In genomic region chr10:3776796-3777571, GRCh38 we compare ENCODE assay signal across 8 cellular contexts. TPM values are rescaled to one million over a fixed set of nuclear protein-coding genes. Genes with fewer than 3 reads are reported as not detected.
A peak's percentile ranks its signal among the peaks of the same experiment; 100 is the strongest.
DNase-seq lines count a peak whose midpoint lies in the region; ATAC-seq, FAIRE-seq and TF ChIP-seq lines count a peak whose summit lies in the region.

No MANE protein-coding gene starts in this region.

- CTCF ChIA-PET in SK-N-SH (lab: Yijun Ruan, JAX) (interaction anchor here (0.6 to 1.0 kb wide), 3 partner anchors 33 to 1016 kb away, joined by 3 read pairs; no protein-coding TSS in a partner anchor), MCF 10A (lab: Yijun Ruan, JAX) (interaction anchor here (0.6 to 1.2 kb wide), 7 partner anchors 12 to 880 kb away, joined by 3 to 4 read pairs (median 3); no protein-coding TSS in a partner anchor), HepG2 (lab: Yijun Ruan, JAX; ENCODE audit: low intra/inter-chr PET ratio, low total read pairs) (no interaction called here)

- TF ChIP-seq CTCF in SK-N-SH (IDR thresholded peaks at IDR 0.05) (no peak), MCF 10A (IDR thresholded peaks at IDR 0.05; ENCODE audit: unreplicated experiment) (no peak), HepG2 (CRISPR knock-in tag; IDR thresholded peaks at IDR 0.05) (no peak), thoracic aorta (IDR thresholded peaks at IDR 0.05) (no peak)

- POLR2A ChIA-PET in SK-N-SH (lab: Yijun Ruan, JAX), result no interaction called here
- POLR2A ChIA-PET in MCF 10A (lab: Yijun Ruan, JAX), result interaction anchor here (0.6 to 12.0 kb wide), 41 partner anchors 7 to 989 kb away, joined by 3 to 208 read pairs (median 5); partner anchors contain the start of gene KLF6
- POLR2A ChIA-PET in HepG2 (lab: Yijun Ruan, JAX), result interaction anchor here (1.5 to 3.6 kb wide), 4 partner anchors 8 to 75 kb away, joined by 4 to 11 read pairs (median 10); partner anchors contain the start of gene KLF6

- H3K4me3 Mint-ChIP-seq in MCF 10A (ENCODE audit: unreplicated experiment), result peak overlapping the region; percentile 44

- H3K36me3 ChIP-seq in SK-N-SH (replicated peaks in 1 of 2; ENCODE audit: control insufficient read depth in 1 of 2, insufficient read depth in 2 of 2, low read length in 1 of 2) (peaks cover 60 to 64% of the 10 kb centered on the region in 2 experiments), HepG2 (replicated peaks in 1 of 2; ENCODE audit: control insufficient read depth in 1 of 2, insufficient read depth in 2 of 2, low read length in 2 of 2) (peaks cover 26 to 50% of the 10 kb centered on the region in 2 experiments), thoracic aorta (peaks cover 48% of the 10 kb centered on the region)

- H3K9ac ChIP-seq in SK-N-SH, result peak overlapping the region; percentile 15; the same call in 1 of the 2 replicates
- no peak overlapping the region for H3K9ac ChIP-seq in HepG2 (ENCODE audit: insufficient read depth, low read depth, low read length)

- BruUV-seq in MCF 10A (replicated peaks; lab: Mats Ljungman, UMichigan), result TSS peak; percentile 39
- no TSS peak for BruUV-seq in HepG2 (replicated peaks; lab: Mats Ljungman, UMichigan)

- H3K9me3 Mint-ChIP-seq in MCF 10A (ENCODE audit: unreplicated experiment), result no peaks in the 10 kb centered on the region

- H3K9me3 ChIP-seq in SK-N-SH (no peaks in the 10 kb centered on the region), HepG2 (ENCODE audit: low read length) (no peaks in the 10 kb centered on the region), thoracic aorta (no peaks in the 10 kb centered on the region)

- no peaks in the 10 kb centered on the region for H3K27me3 ChIP-seq in SK-N-SH (ENCODE audit: insufficient read depth)
- H3K27me3 ChIP-seq in HepG2 (ENCODE audit: control insufficient read depth in 1 of 2, insufficient read depth in 2 of 2, low read length in 2 of 2), result no peaks in the 10 kb centered on the region; a peak in 1 of 5 replicates
- H3K27me3 ChIP-seq in thoracic aorta (replicated peaks; ENCODE audit: insufficient read depth), result no peaks in the 10 kb centered on the region

- H3K4me3 ChIP-seq in SK-N-SH (ENCODE audit: low read depth in 2 of 2, low read length in 1 of 2), result no peak overlapping the region
- H3K4me3 ChIP-seq in HepG2 (replicated peaks in 1 of 3; ENCODE audit: insufficient read depth in 1 of 3, low read depth in 2 of 3, low read length in 3 of 3), result no peak overlapping the region
- peak overlapping the region; percentile 56 for H3K4me3 ChIP-seq in thoracic aorta

- ATAC-seq in GM18505 (IDR thresholded peaks at IDR 0.05; ENCODE audit: unreplicated experiment) (no peak), HepG2 (no peak), thoracic aorta (ENCODE audit: insufficient number of reproducible peaks, low FRiP score, low read depth) (peak; percentile 12), GM18519 (IDR thresholded peaks at IDR 0.05; ENCODE audit: low FRiP score, unreplicated experiment) (no peak), GM19452 (IDR thresholded peaks at IDR 0.05; ENCODE audit: unreplicated experiment) (no peak)

- WGBS in SK-N-SH (ENCODE audit: low lambda C conversion rate), result 71% methylated on average over 13 of the region's 13 CpGs
- WGBS in HepG2 (ENCODE audit: low lambda C conversion rate), result 89% methylated on average over 13 of the region's 13 CpGs

- peaks cover 45% of the 10 kb centered on the region for H3K4me1 Mint-ChIP-seq in MCF 10A (ENCODE audit: insufficient read depth, unreplicated experiment)

- peak overlapping the region; percentile 75 for H3K27ac Mint-ChIP-seq in MCF 10A (ENCODE audit: low read depth, unreplicated experiment)

- DNase-seq in SK-N-SH (no peak), MCF 10A (ENCODE audit: unreplicated experiment) (peak; percentile 92), HepG2 (ENCODE audit: low spot score) (peak; percentile 58), thoracic aorta (ENCODE audit: low spot score) (peak; percentile 76), NCI-H2029 treated with DMSO at 0.1 percent for 48 hours (lab: John Stamatoyannopoulos, UW) (no peak)

- no peak for TF ChIP-seq EP300 in SK-N-SH (IDR thresholded peaks at IDR 0.05; ENCODE audit: borderline replicate concordance in 1 of 2, low read depth in 1 of 2, low read length in 1 of 2)
- TF ChIP-seq EP300 in HepG2 (IDR thresholded peaks at IDR 0.05; ENCODE audit: low read depth in 2 of 2, low read length in 2 of 2), result peak in 1 of 2 experiments; percentile 22; a peak in 1 of 4 replicates
- TF ChIP-seq EP300 in HepG2 (CRISPR knock-in tag; IDR thresholded peaks at IDR 0.05; ENCODE audit: borderline replicate concordance), result no peak

- no peaks in the 10 kb centered on the region for H3K27me3 Mint-ChIP-seq in MCF 10A (ENCODE audit: insufficient read depth, unreplicated experiment)

- no peak for TF ChIP-seq RAD21 in SK-N-SH (IDR thresholded peaks at IDR 0.05; ENCODE audit: low read length)
- TF ChIP-seq RAD21 in HepG2 (CRISPR knock-in tag; IDR thresholded peaks at IDR 0.05), result no peak

- TF ChIP-seq POLR2A in GM18505 (IDR thresholded peaks at IDR 0.05; ENCODE audit: borderline replicate concordance, extremely low read depth, insufficient read depth, insufficient read length), result peak; percentile 50
- TF ChIP-seq POLR2A in HepG2 (IDR thresholded peaks at IDR 0.05; ENCODE audit: insufficient read depth in 1 of 2, low read depth in 2 of 2, low read length in 2 of 2), result peak in 1 of 2 experiments; percentile 60; a peak in 2 of 4 replicates

- FAIRE-seq in HepG2 (lab: Jason Lieb, UNC), result no peak

- H3K79me2 ChIP-seq in SK-N-SH (ENCODE audit: insufficient read depth), result peaks cover 49% of the 10 kb centered on the region
- H3K79me2 ChIP-seq in HepG2 (ENCODE audit: insufficient read depth, low read length), result peaks cover 35% of the 10 kb centered on the region

- H3F3A ChIP-seq in SK-N-SH (replicated peaks; ENCODE audit: insufficient read depth), result peaks cover 83% of the 10 kb centered on the region

- intact Hi-C loops in MCF 10A (cut with micrococcal nuclease), result loop anchor here (10.0 kb wide), 1 partner anchor 152 kb away; no protein-coding TSS in a partner anchor
- intact Hi-C loops in HepG2 (cut with micrococcal nuclease; ENCODE audit: unreplicated experiment), result loop anchor here (10.0 kb wide), 1 partner anchor 542 kb away; no protein-coding TSS in a partner anchor

- peaks cover 100% of the 10 kb centered on the region for H3K36me3 Mint-ChIP-seq in MCF 10A (ENCODE audit: insufficient read depth, unreplicated experiment)

- H2AFZ ChIP-seq in SK-N-SH (ENCODE audit: low read depth) (no peak overlapping the region), HepG2 (ENCODE audit: low read length) (no peak overlapping the region)

- H4K20me1 ChIP-seq in SK-N-SH (ENCODE audit: insufficient read depth) (peaks cover 60% of the 10 kb centered on the region), HepG2 (ENCODE audit: insufficient read depth, low read length) (peaks cover 50% of the 10 kb centered on the region)

- H3K4me1 ChIP-seq in SK-N-SH (ENCODE audit: control insufficient read depth in 1 of 2, insufficient read depth in 2 of 2, low read depth in 1 of 2, low read length in 1 of 2), result peaks cover 34 to 47% of the 10 kb centered on the region in 2 experiments
- H3K4me1 ChIP-seq in HepG2 (ENCODE audit: insufficient read depth, low read length), result peaks cover 42% of the 10 kb centered on the region
- peaks cover 45 to 72% of the 10 kb centered on the region in 2 donors for H3K4me1 ChIP-seq in thoracic aorta (ENCODE audit: control insufficient read depth in 1 of 2, low read depth in 2 of 2)

- in situ Hi-C loops in HepG2 (cut with HindIII; ENCODE audit: extremely low pct_ligation_motif_present, low pct_unique_long_range_greater_than_20kb), result no loop called here

- no peaks in the 10 kb centered on the region for H3K9me2 ChIP-seq in SK-N-SH

- H3K27ac ChIP-seq in SK-N-SH (ENCODE audit: low read depth in 2 of 2, low read length in 1 of 2) (peak overlapping the region; percentile 50 to 99; a peak in 3 of 4 replicates), HepG2 (ENCODE audit: extremely low read length, insufficient read depth, low read length) (no peak overlapping the region), thoracic aorta (peak overlapping the region; percentile 96 to 99)

- H3K4me2 ChIP-seq in SK-N-SH (peak overlapping the region; percentile 50), HepG2 (ENCODE audit: low read depth, low read length) (no peak overlapping the region)

RNA-seq across cellular contexts. Expression of gene KLF6, which starts 8.0 kb away (rescaled TPM):
- polyA plus RNA-seq in SK-N-SH (2012; rRNA removed) (127 and 148 TPM in 2 replicates), HepG2 (2011; rRNA removed) (71.9 and 75.4 TPM in 2 replicates)
- polyA plus RNA-seq in SK-N-SH (2012; cell fraction: cytosol; rRNA removed), result 72.3 and 76.2 TPM in 2 replicates
- 687 and 844 TPM in 2 replicates for polyA plus RNA-seq in SK-N-SH (2012; cell fraction: nucleus; rRNA removed)
- total RNA-seq in MCF 10A (2022) (253 and 282 TPM in 2 replicates), HepG2 (2016; rRNA removed; fragmentation: Illumina TruSeq; extraction: Trizol) (13.5 and 27.0 TPM in 2 replicates), thoracic aorta (100 to 1,000 TPM; 170 to 201 TPM)
- total RNA-seq in HepG2 (2016; cell fraction: cytosol; rRNA removed; fragmentation: Illumina TruSeq; extraction: Trizol; ENCODE audit: low read depth), result 17.4 and 21.1 TPM in 2 replicates
- 13.7 and 28.9 TPM in 2 replicates for total RNA-seq in HepG2 (2016; cell fraction: insoluble cytoplasmic fraction; rRNA removed; fragmentation: Illumina TruSeq; extraction: Trizol)
- 23.0 and 29.0 TPM in 2 replicates for total RNA-seq in HepG2 (2016; cell fraction: membrane; rRNA removed; fragmentation: Illumina TruSeq; extraction: Trizol)
- 106 and 113 TPM in 2 replicates for total RNA-seq in HepG2 (2016; cell fraction: nucleus; rRNA removed; fragmentation: Illumina TruSeq; extraction: Trizol)
- polyA plus RNA-seq in HepG2 (2011; cell fraction: cytosol; rRNA removed), result 35.6 and 36.3 TPM in 2 replicates
- 201 and 233 TPM in 2 replicates for polyA plus RNA-seq in HepG2 (2011; cell fraction: nucleus; rRNA removed)
- 28.6 and 64.6 TPM in 2 replicates for polyA plus RNA-seq in HepG2 (2012)
- 2.8 and 3.6 TPM in 2 replicates for polyA plus RNA-seq in HepG2 (2016; cell fraction: cytosol; fragmentation: Illumina TruSeq; extraction: Trizol; ENCODE audit: low read depth)
- polyA plus RNA-seq in HepG2 (2016; cell fraction: insoluble cytoplasmic fraction; fragmentation: Illumina TruSeq; extraction: Trizol; ENCODE audit: low read depth), result 25.4 and 29.8 TPM in 2 replicates
- 11.0 and 14.7 TPM in 2 replicates for polyA plus RNA-seq in HepG2 (2016; cell fraction: membrane; fragmentation: Illumina TruSeq; extraction: Trizol; ENCODE audit: low read depth)
- polyA plus RNA-seq in HepG2 (2016; cell fraction: nucleus; fragmentation: Illumina TruSeq; extraction: Trizol; ENCODE audit: insufficient read depth, low read depth), result 165 and 176 TPM in 2 replicates
- 46.3 and 318 TPM in 2 replicates for polyA minus RNA-seq in HepG2 (2011; rRNA and poly(A)+ RNA removed; ENCODE audit: low replicate concordance)
- polyA minus RNA-seq in HepG2 (2011; cell fraction: cytosol; rRNA and poly(A)+ RNA removed), result 50.8 and 67.4 TPM in 2 replicates
- 544 and 615 TPM in 2 replicates for polyA minus RNA-seq in HepG2 (2011; cell fraction: nucleus; rRNA and poly(A)+ RNA removed)

Comparison
In these comparisons a context has a peak if more than half of its experiments do, and no peak if none do; other contexts are left out.
1. DNase-seq: peak in MCF 10A (single experiment), HepG2 (single experiment) and thoracic aorta (single experiment); none in SK-N-SH (single experiment) and NCI-H2029 treated with DMSO at 0.1 percent for 48 hours (single experiment).